In genomic region chr6:130587778-130588520, GRCh38 we compare ENCODE assay signal across 21 cellular contexts.
DNase-seq lines count a peak whose midpoint lies in the region; ATAC-seq, FAIRE-seq and TF ChIP-seq lines count a peak whose summit lies in the region.
"Had no signal": no experiment of that assay in that cellular context is flagged by ENCODE, and none has a peak within 500 bp of the region (broad histone marks: within the 10 kb centered on the region; RNA-seq: fewer than 3 reads in every experiment).

No MANE protein-coding gene starts in this region.

- H3K4me3 Mint-ChIP-seq in stimulated activated naive CD8-positive, alpha-beta T cell treated with anti-CD3 and anti-CD28 coated beads, Interleukin-15, amount 100 ng/mL, for 72 hours = no peak overlapping the region
- H3K4me3 Mint-ChIP-seq: activated naive CD8-positive, alpha-beta T cell treated with anti-CD3 and anti-CD28 coated beads for 36 hours; memory B cell; neural progenitor cell; stimulated activated naive CD8-positive, alpha-beta T cell treated with anti-CD3 and anti-CD28 coated beads, Interleukin-15, Interleukin-2, amounts not matched to agents 100 ng/mL and 50 ng/mL, for 24 hours had no signal

- peak overlapping the region; percentile 2 to 7 for H3K27ac Mint-ChIP-seq in stimulated activated naive CD8-positive, alpha-beta T cell treated with anti-CD3 and anti-CD28 coated beads, Interleukin-15, amount 100 ng/mL, for 72 hours
- H3K27ac Mint-ChIP-seq: activated naive CD8-positive, alpha-beta T cell treated with anti-CD3 and anti-CD28 coated beads for 36 hours; memory B cell; neural progenitor cell; stimulated activated naive CD8-positive, alpha-beta T cell treated with anti-CD3 and anti-CD28 coated beads, Interleukin-15, Interleukin-2, amounts not matched to agents 100 ng/mL and 50 ng/mL, for 24 hours had no signal

- peaks cover 6% of the 10 kb centered on the region for H3K4me1 Mint-ChIP-seq in stimulated activated naive CD8-positive, alpha-beta T cell treated with anti-CD3 and anti-CD28 coated beads, Interleukin-15, amount 100 ng/mL, for 72 hours

- no peak for TF ChIP-seq CTCF in fibroblast of mammary gland (conservative IDR thresholded peaks at IDR 0.05; ENCODE audit: control insufficient read depth, insufficient read depth, low read depth, low read length)

- no peak for FAIRE-seq in urothelium cell line (lab: Jason Lieb, UNC)

- no peaks in the 10 kb centered on the region for H3K27me3 Mint-ChIP-seq in stimulated activated naive CD8-positive, alpha-beta T cell treated with anti-CD3 and anti-CD28 coated beads, Interleukin-15, amount 100 ng/mL, for 72 hours
- H3K27me3 Mint-ChIP-seq: activated naive CD8-positive, alpha-beta T cell treated with anti-CD3 and anti-CD28 coated beads for 36 hours; stimulated activated naive CD8-positive, alpha-beta T cell treated with anti-CD3 and anti-CD28 coated beads, Interleukin-15, Interleukin-2, amounts not matched to agents 100 ng/mL and 50 ng/mL, for 24 hours had no signal

- H3K9me3 Mint-ChIP-seq in stimulated activated naive CD8-positive, alpha-beta T cell treated with anti-CD3 and anti-CD28 coated beads, Interleukin-15, amount 100 ng/mL, for 72 hours = peaks cover 20 to 21% of the 10 kb centered on the region in 2 donors

- no peak for ATAC-seq in stimulated activated naive CD8-positive, alpha-beta T cell treated with anti-CD3 and anti-CD28 coated beads, Interleukin-15, amount 100 ng/mL, for 72 hours
- ATAC-seq in stimulated activated naive CD8-positive, alpha-beta T cell treated with anti-CD3 and anti-CD28 coated beads, Interleukin-15, Interleukin-2, amounts not matched to agents 100 U/mL and 50 U/mL, for 24 hours = no peak
- ATAC-seq in SK-N-SH treated with all-trans-retinoic acid at 6 μM for 48 hours (peak; percentile 34; the same call in 1 of the 3 replicates), GM21576 (IDR thresholded peaks at IDR 0.05; ENCODE audit: unreplicated experiment) (no peak)
- ATAC-seq: activated CD4-positive, CD25-positive, alpha-beta regulatory T cell treated with anti-CD3 and anti-CD28 coated beads, Interleukin-2, amount 50 U/mL, for 24 hours; Panc1 had no signal

- no peak for DNase-seq in stimulated activated naive CD8-positive, alpha-beta T cell treated with anti-CD3 and anti-CD28 coated beads, Interleukin-15, amount 100 ng/mL, for 72 hours
- DNase-seq in stimulated activated naive CD8-positive, alpha-beta T cell treated with anti-CD3 and anti-CD28 coated beads, Interleukin-15, Interleukin-2, amounts not matched to agents 100 U/mL and 50 U/mL, for 24 hours = no peak
- DNase-seq in fibroblast of mammary gland (ENCODE audit: low read depth) (peak; percentile 88), urothelium cell line (ENCODE audit: low spot score) (peak; percentile 26), DMS114 treated with DMSO at 0.1 percent for 48 hours (lab: John Stamatoyannopoulos, UW; ENCODE audit: unreplicated experiment) (no peak), activated gamma-delta T cell (lab: John Stamatoyannopoulos, UW) (no peak)
- DNase-seq: activated CD8-positive, alpha-beta memory T cell treated with anti-CD3 and anti-CD28 coated beads, Interleukin-2, amount 50 U/mL, for 48 hours; activated naive CD8-positive, alpha-beta T cell treated with anti-CD3 and anti-CD28 coated beads for 36 hours; Caco-2; NCI-H1694; NCI-H526; T-helper 1 cell had no signal

- no peak overlapping the region for H3K4me3 ChIP-seq in fibroblast of mammary gland (ENCODE audit: control insufficient read depth, low read depth, low read length)
- H3K4me3 ChIP-seq: neural progenitor cell, skin epidermis, vagina had no signal

TF ChIP-seq in SK-N-SH treated with all-trans-retinoic acid at 6 μM for 48 hours, 23 proteins besides CTCF, POLR2A, EP300 and RAD21:
- TF ChIP-seq CSRNP3 (CRISPR knock-in tag; IDR thresholded peaks at IDR 0.05) (no peak), OSR1 (CRISPR knock-in tag; IDR thresholded peaks at IDR 0.05) (no peak), ISL1 (CRISPR knock-in tag; IDR thresholded peaks at IDR 0.05) (no peak), CSDC2 (CRISPR knock-in tag; IDR thresholded peaks at IDR 0.05) (no peak), ZNF8 (CRISPR knock-in tag; IDR thresholded peaks at IDR 0.05) (no peak), ZFP30 (CRISPR knock-in tag; IDR thresholded peaks at IDR 0.05) (no peak), POU6F1 (CRISPR knock-in tag; IDR thresholded peaks at IDR 0.05; ENCODE audit: borderline replicate concordance, low read depth) (no peak), RARB (CRISPR knock-in tag; IDR thresholded peaks at IDR 0.05) (no peak), TCF4 (CRISPR knock-in tag; IDR thresholded peaks at IDR 0.05; ENCODE audit: borderline replicate concordance) (no peak)

Comparison
In these comparisons a context has a peak if more than half of its experiments do, and no peak if none do; other contexts are left out.
1. DNase-seq: peak in fibroblast of mammary gland (single experiment) and urothelium cell line (single experiment); none in stimulated activated naive CD8-positive, alpha-beta T cell treated with anti-CD3 and anti-CD28 coated beads, Interleukin-15, amount 100 ng/mL, for 72 hours (0 of 2), stimulated activated naive CD8-positive, alpha-beta T cell treated with anti-CD3 and anti-CD28 coated beads, Interleukin-15, Interleukin-2, amounts not matched to agents 100 U/mL and 50 U/mL, for 24 hours (single experiment), DMS114 treated with DMSO at 0.1 percent for 48 hours (single experiment) and activated gamma-delta T cell (single experiment).